Comparison of ENCODE assay signal across 8 cellular contexts in genomic region chr19:13150187-13150918, GRCh38. TPM values are rescaled to one million over a fixed set of nuclear protein-coding genes. Genes with fewer than 3 reads are reported as not detected.
DNase-seq lines count a peak whose midpoint lies in the region; ATAC-seq and TF ChIP-seq lines count a peak whose summit lies in the region.

A gene with protein sequence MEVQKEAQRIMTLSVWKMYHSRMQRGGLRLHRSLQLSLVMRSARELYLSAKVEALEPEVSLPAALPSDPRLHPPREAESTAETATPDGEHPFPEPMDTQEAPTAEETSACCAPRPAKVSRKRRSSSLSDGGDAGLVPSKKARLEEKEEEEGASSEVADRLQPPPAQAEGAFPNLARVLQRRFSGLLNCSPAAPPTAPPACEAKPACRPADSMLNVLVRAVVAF (plus strand): TSS chr19:13150411. CDS start chr19:13153187, 2,776 bp downstream.
Gene STX10, minus strand, starts transcription at chr19:13150375. Its CDS starts 202 bp downstream, at chr19:13150173.

- H3K27ac Mint-ChIP-seq in T-helper 2 cell treated with Interferon-gamma antibody and Interleukin-4, amounts not matched to agents 5 μg/mL and 100 μg/mL, for 36 hours = peak within 1 kb of the TSS; percentile 82

- peak within 1 kb of the TSS; percentile 92 for H3K4me3 Mint-ChIP-seq in T-helper 2 cell treated with Interferon-gamma antibody and Interleukin-4, amounts not matched to agents 5 μg/mL and 100 μg/mL, for 36 hours

- H3K27me3 ChIP-seq in right atrium auricular region = no peaks in the 10 kb centered on the region
- H3K27me3 ChIP-seq in uterus = no peaks in the 10 kb centered on the region

- peak; percentile 34 for DNase-seq in NCI-H187 treated with DMSO at 0.1 percent for 48 hours (lab: John Stamatoyannopoulos, UW)
- DNase-seq in T-helper 2 cell treated with Interferon-gamma antibody and Interleukin-4, amounts not matched to agents 5 μg/mL and 100 μg/mL, for 36 hours (ENCODE audit: low spot score) = peak; percentile 94
- DNase-seq in right atrium auricular region (ENCODE audit: low spot score) = peak; percentile 97
- peak; percentile 97 for DNase-seq in putamen (ENCODE audit: low spot score)
- DNase-seq in uterus = peak; percentile 96

- TF ChIP-seq POLR2A in uterus (IDR thresholded peaks at IDR 0.05) = peak; percentile 72 to 91

- peak within 1 kb of the TSS; percentile 88 for H3K27ac ChIP-seq in angular gyrus (ENCODE audit: low read depth, low read length)
- peak within 1 kb of the TSS; percentile 99 for H3K27ac ChIP-seq in right atrium auricular region
- H3K27ac ChIP-seq in uterus = peak within 1 kb of the TSS; percentile 94 to 98

- peaks cover 0 to 40% of the 10 kb centered on the region in 2 donors for H3K4me1 ChIP-seq in right atrium auricular region
- H3K4me1 ChIP-seq in uterus = peaks cover 0 to 6% of the 10 kb centered on the region in 2 donors

- H3K9me3 Mint-ChIP-seq in T-helper 2 cell treated with Interferon-gamma antibody and Interleukin-4, amounts not matched to agents 5 μg/mL and 100 μg/mL, for 36 hours = no peaks in the 10 kb centered on the region

- ATAC-seq in HG02840 (IDR thresholded peaks at IDR 0.05; ENCODE audit: low FRiP score, unreplicated experiment) = peak; percentile 31

- H3K4me3 ChIP-seq in right atrium auricular region (peak within 1 kb of the TSS; percentile 95), uterus (peak within 1 kb of the TSS; percentile 73 to 84)

- H3K4me1 Mint-ChIP-seq in T-helper 2 cell treated with Interferon-gamma antibody and Interleukin-4, amounts not matched to agents 5 μg/mL and 100 μg/mL, for 36 hours (ENCODE audit: low read depth) = peaks cover 18% of the 10 kb centered on the region

- TF ChIP-seq CTCF in GM12872 (IDR thresholded peaks at IDR 0.05; ENCODE audit: insufficient read depth, low read depth, low read length) (peak; percentile 53), right atrium auricular region (IDR thresholded peaks at IDR 0.05) (peak; percentile 40 to 75), uterus (IDR thresholded peaks at IDR 0.05) (peak; percentile 67 to 85 (median 82))

- intact Hi-C loops in uterus (cut with DNase I; ENCODE audit: low total_unique reads) = no loop called here

- H3K9me3 ChIP-seq in right atrium auricular region (no peaks in the 10 kb centered on the region), uterus (no peaks in the 10 kb centered on the region)

- H3K36me3 Mint-ChIP-seq in T-helper 2 cell treated with Interferon-gamma antibody and Interleukin-4, amounts not matched to agents 5 μg/mL and 100 μg/mL, for 36 hours (ENCODE audit: low read depth) = peaks cover 30% of the 10 kb centered on the region

- H3K36me3 ChIP-seq in right atrium auricular region (no peaks in the 10 kb centered on the region), uterus (no peaks in the 10 kb centered on the region)

- H3K27me3 Mint-ChIP-seq in T-helper 2 cell treated with Interferon-gamma antibody and Interleukin-4, amounts not matched to agents 5 μg/mL and 100 μg/mL, for 36 hours (ENCODE audit: low read depth) = peaks cover 6% of the 10 kb centered on the region

RNA-seq across cellular contexts. Expression of the first gene that starts in this region (rescaled TPM):
- 100 to 1,000 TPM in 1 of 2 donors, 10 to 100 TPM in 1; 35.4 to 139 TPM for total RNA-seq in right atrium auricular region
- total RNA-seq in uterus = 100 to 1,000 TPM in 1 of 4 donors, 10 to 100 TPM in 3; 15.1 to 108 (median 66.7) TPM

RNA-seq across cellular contexts. Expression of gene STX10, which starts in this region (rescaled TPM):
- total RNA-seq in right atrium auricular region (10 to 100 TPM; 33.1 to 39.2 TPM), uterus (10 to 100 TPM; 42.2 to 72.1 (median 44.8) TPM)

Comparison
In these comparisons a context has a peak if more than half of its experiments do, and no peak if none do; other contexts are left out.
1. Peak in every context shown above with its lines: DNase-seq, ATAC-seq, H3K4me3 ChIP-seq and H3K27ac ChIP-seq.
2. DNase-seq: peak in every context shown above with its lines; median percentile 97 in right atrium auricular region; 97 in putamen; 96 in uterus; 94 in T-helper 2 cell treated with Interferon-gamma antibody and Interleukin-4, amounts not matched to agents 5 μg/mL and 100 μg/mL, for 36 hours; 34 in NCI-H187 treated with DMSO at 0.1 percent for 48 hours.